Comparison of ENCODE assay signal across 8 cellular contexts in genomic region chr9:106878943-106879916, GRCh38. TPM values are rescaled to one million over a fixed set of nuclear protein-coding genes. Genes with fewer than 3 reads are reported as not detected.
DNase-seq lines count a peak whose midpoint lies in the region; ATAC-seq, FAIRE-seq and TF ChIP-seq lines count a peak whose summit lies in the region.

No MANE protein-coding gene starts in this region.

- no peaks in the 10 kb centered on the region for H3K27me3 ChIP-seq in pancreas

- H3K27ac Mint-ChIP-seq in naive thymus-derived CD8-positive, alpha-beta T cell, result no peak overlapping the region

- no peaks in the 10 kb centered on the region for H3K36me3 ChIP-seq in pancreas

- H3K9me3 Mint-ChIP-seq in naive thymus-derived CD8-positive, alpha-beta T cell, result no peaks in the 10 kb centered on the region

- no peaks in the 10 kb centered on the region for H3K4me1 ChIP-seq in pancreas

- H3K4me1 Mint-ChIP-seq in naive thymus-derived CD8-positive, alpha-beta T cell, result no peaks in the 10 kb centered on the region

- peaks cover 0 to 8% (median 0%) of the 10 kb centered on the region in 5 donors for H3K27me3 Mint-ChIP-seq in naive thymus-derived CD8-positive, alpha-beta T cell

- DNase-seq in GM04503 (ENCODE audit: low read depth) (peak; percentile 71), RCC 7860 (ENCODE audit: low spot score) (peak; percentile 88), foreskin melanocyte (peak; percentile 53), pancreas (peak in 3 of 6 donors; percentile 31 to 40 (median 38)), NOMO-1 treated with dmso at 0.1 percent for 144 hours (lab: John Stamatoyannopoulos, UW; ENCODE audit: unreplicated experiment) (no peak)
- DNase-seq in naive thymus-derived CD8-positive, alpha-beta T cell, result no peak
- no peak for DNase-seq in activated CD4-positive, CD25-positive, alpha-beta regulatory T cell (lab: John Stamatoyannopoulos, UW)

- H3K4me3 ChIP-seq in pancreas, result no peak overlapping the region

- peak in 3 of 4 donors; percentile 83 to 88 (median 86) for ATAC-seq in pancreas
- no peak for ATAC-seq in naive thymus-derived CD8-positive, alpha-beta T cell
- ATAC-seq in GM19467 (IDR thresholded peaks at IDR 0.05; ENCODE audit: unreplicated experiment), result no peak

- peak overlapping the region in 1 of 4 donors; percentile 44 for H3K27ac ChIP-seq in pancreas

- 53 to 57% methylated on average over 7 of the region's 7 CpGs for WGBS in pancreas, 2 donors

- POLR2A ChIA-PET in naive thymus-derived CD8-positive, alpha-beta T cell (lab: Charles Lee), result no interaction called here

- H3K36me3 Mint-ChIP-seq in naive thymus-derived CD8-positive, alpha-beta T cell, result no peaks in the 10 kb centered on the region

- H3K9me3 ChIP-seq in pancreas, result no peaks in the 10 kb centered on the region

- H3K4me3 Mint-ChIP-seq in naive thymus-derived CD8-positive, alpha-beta T cell, result no peak overlapping the region

- TF ChIP-seq CTCF in pancreas (IDR thresholded peaks at IDR 0.05), result no peak

- FAIRE-seq in RCC 7860 (lab: Jason Lieb, UNC), result peak; percentile 74
- FAIRE-seq in pancreas (lab: Jason Lieb, UNC), result no peak

- intact Hi-C loops in pancreas (cut with DNase I), result no loop called here

RNA-seq across cellular contexts. Expression of gene ZNF462, which starts 16.3 kb away (rescaled TPM):
- total RNA-seq in pancreas, result 10 to 100 TPM in 1 of 6 donors, 1 to 10 TPM in 5; 3.2 to 12.6 (median 4.9) TPM
- polyA plus RNA-seq in pancreas, result 1 to 10 TPM; 1.6 to 1.7 TPM
- total RNA-seq in naive thymus-derived CD8-positive, alpha-beta T cell, result not detected
- not detected for polyA plus RNA-seq in naive thymus-derived CD8-positive, alpha-beta T cell

Comparison
In these comparisons a context has a peak if more than half of its experiments do, and no peak if none do; other contexts are left out.
1. DNase-seq: peak in GM04503 (single experiment), RCC 7860 (single experiment) and foreskin melanocyte (single experiment); none in NOMO-1 treated with dmso at 0.1 percent for 144 hours (single experiment), naive thymus-derived CD8-positive, alpha-beta T cell (0 of 10) and activated CD4-positive, CD25-positive, alpha-beta regulatory T cell (0 of 4).
2. ATAC-seq: peak in pancreas (3 of 4); none in naive thymus-derived CD8-positive, alpha-beta T cell (0 of 2) and GM19467 (single experiment).
3. RNA of gene ZNF462, which starts 16.3 kb away (total RNA-seq): 3.2 to 12.6 TPM in pancreas; not detected in naive thymus-derived CD8-positive, alpha-beta T cell; every median in the first group is over 4 times any median in the second.